In genomic region chr2:158745067-158745865, GRCh38 we compare ENCODE assay signal across 9 cellular contexts. TPM values are rescaled to one million over a fixed set of nuclear protein-coding genes. Genes with fewer than 3 reads are reported as not detected.
DNase-seq lines count a peak whose midpoint lies in the region; ATAC-seq, FAIRE-seq and TF ChIP-seq lines count a peak whose summit lies in the region.
"Had no signal": no experiment of that assay in that cellular context is flagged by ENCODE, and none has a peak within 500 bp of the region (broad histone marks: within the 10 kb centered on the region; RNA-seq: fewer than 3 reads in every experiment).

No MANE protein-coding gene starts in this region.

- H3K4ac ChIP-seq in IMR-90 (ENCODE audit: low read depth, low read length), result no peak overlapping the region

- no peak overlapping the region for H4K91ac ChIP-seq in IMR-90 (ENCODE audit: insufficient read depth, low read depth, low read length)

- ATAC-seq in GM18907 (IDR thresholded peaks at IDR 0.05; ENCODE audit: unreplicated experiment) (peak; percentile 68), IMR-90 (ENCODE audit: low read depth) (peak; percentile 88)

- H3K18ac ChIP-seq in IMR-90 (ENCODE audit: low read depth, low read length), result no peak overlapping the region

- TF ChIP-seq RAD21 in IMR-90 (IDR thresholded peaks at IDR 0.05; ENCODE audit: low read length), result peak; percentile 81

- H3K4me3 ChIP-seq in IMR-90 (ENCODE audit: insufficient read depth, low read depth, low read length) (no peak overlapping the region), cardiac fibroblast (replicated peaks in 1 of 2; ENCODE audit: low read depth in 2 of 2, low read length in 2 of 2) (no peak overlapping the region), keratinocyte (ENCODE audit: control insufficient read depth in 2 of 3, extremely low read depth in 1 of 3, insufficient read depth in 2 of 3, low read depth in 1 of 3, low read length in 3 of 3) (no peak overlapping the region)

- in situ Hi-C loops in IMR-90 (cut with MboI; ENCODE audit: low sequenced_read_pairs), result loop anchor here (5.0 to 10.0 kb wide), 3 partner anchors 290 to 713 kb away; partner anchors contain the start of genes CCDC148 and PKP4

- no peak overlapping the region for H3K27ac ChIP-seq in C4-2B
- H3K27ac ChIP-seq in IMR-90 (ENCODE audit: insufficient read depth, low read length), result no peak overlapping the region
- no peak overlapping the region for H3K27ac ChIP-seq in keratinocyte (ENCODE audit: control insufficient read depth, insufficient read depth, low read length)

- no peak overlapping the region for H2AK9ac ChIP-seq in IMR-90 (replicated peaks; ENCODE audit: low read depth, low read length, poor library complexity)

- H3K9ac ChIP-seq in IMR-90 (ENCODE audit: low read depth, low read length), result no peak overlapping the region
- H3K9ac ChIP-seq in keratinocyte (ENCODE audit: control insufficient read depth, extremely low read depth, insufficient read depth, low read length), result no peak overlapping the region

- no peak overlapping the region for H3K56ac ChIP-seq in IMR-90 (ENCODE audit: extremely low read depth, insufficient read depth, low read length)

- no peaks in the 10 kb centered on the region for H3K9me3 ChIP-seq in IMR-90 (ENCODE audit: control insufficient read depth, insufficient read depth, low read length)
- no peaks in the 10 kb centered on the region for H3K9me3 ChIP-seq in keratinocyte (ENCODE audit: control insufficient read depth, low read depth, low read length)

- no peaks in the 10 kb centered on the region for H3K79me1 ChIP-seq in IMR-90 (ENCODE audit: low read depth in 1 of 2, low read length in 2 of 2)

- dilution Hi-C loops in IMR-90 (cut with HindIII; ENCODE audit: low sequenced_read_pairs, unreplicated experiment) (no loop called here), keratinocyte (cut with MboI; ENCODE audit: extremely low pct_ligation_motif_present, low sequenced_read_pairs) (no loop called here)

- H4K20me1 ChIP-seq in IMR-90 (ENCODE audit: insufficient read depth, low read length), result no peaks in the 10 kb centered on the region
- H4K20me1 ChIP-seq in keratinocyte (ENCODE audit: control insufficient read depth, extremely low read depth, insufficient read depth, low read length), result no peaks in the 10 kb centered on the region

- CTCF ChIA-PET in IMR-90 (lab: Yijun Ruan, JAX), result interaction anchor here (0.6 to 1.6 kb wide), 13 partner anchors 9 to 734 kb away, joined by 3 to 12 read pairs (median 3); partner anchors contain the start of genes CCDC148 and PKP4

- DNase-seq in IMR-90, result peak; percentile 74
- DNase-seq in RKO (ENCODE audit: low spot score), result peak; percentile 67
- peak; percentile 82 for DNase-seq in cardiac fibroblast (ENCODE audit: low read depth in 2 of 2)
- DNase-seq in keratinocyte (ENCODE audit: low read depth, low spot score), result no peak
- DNase-seq in stimulated activated CD4-positive, alpha-beta T cell treated with anti-CD3 and anti-CD28 coated beads, TNF-alpha, amount 100 ng/mL, for 48 hours (ENCODE audit: low read depth in 3 of 3), result peak in 2 of 3 donors; percentile 8 to 9
- DNase-seq in GM19240 (ENCODE audit: insufficient read length, low spot score), result no peak

- H2BK120ac ChIP-seq in IMR-90 (ENCODE audit: low read depth, low read length), result no peak overlapping the region

- TF ChIP-seq POLR2A in IMR-90 (IDR thresholded peaks at IDR 0.05; ENCODE audit: low read depth, low read length), result 0 out of 2 replicates have a peak, but pooled peaks have one; percentile 23

- BruUV-seq in IMR-90 (replicated peaks; lab: Mats Ljungman, UMichigan), result no TSS peak

- POLR2A ChIA-PET in IMR-90 (lab: Charles Lee; ENCODE audit: unreplicated experiment), result no interaction called here

- H3K27me3 ChIP-seq in IMR-90 (ENCODE audit: control insufficient read depth, insufficient read depth, low read length) (peaks cover 31% of the 10 kb centered on the region), keratinocyte (ENCODE audit: control insufficient read depth, extremely low read depth, insufficient read depth, low read length) (peaks cover 5% of the 10 kb centered on the region)

- H2AFZ ChIP-seq in IMR-90 (replicated peaks; ENCODE audit: low read length, poor library complexity), result no peak overlapping the region
- H2AFZ ChIP-seq in keratinocyte (ENCODE audit: control insufficient read depth, low read length), result no peak overlapping the region

- intact Hi-C loops in IMR-90 (cut with micrococcal nuclease), result loop anchor here (1.0 to 2.0 kb wide), 4 partner anchors 288 to 720 kb away; partner anchors contain the start of genes CCDC148 and PKP4

- H3K79me2 ChIP-seq in keratinocyte (ENCODE audit: control insufficient read depth, insufficient read depth, low read length), result no peaks in the 10 kb centered on the region

- no peak overlapping the region for H3K23ac ChIP-seq in IMR-90 (ENCODE audit: low read depth, low read length)

- no peak overlapping the region for H4K8ac ChIP-seq in IMR-90 (ENCODE audit: low read depth in 2 of 2, low read length in 2 of 2)

- H2BK15ac ChIP-seq in IMR-90 (ENCODE audit: low read depth, low read length), result no peak overlapping the region

- H3K14ac ChIP-seq in IMR-90 (replicated peaks; ENCODE audit: low read depth, low read length), result no peak overlapping the region

- no peak overlapping the region for H2AK5ac ChIP-seq in IMR-90 (ENCODE audit: low read depth, low read length)

- H4K5ac ChIP-seq in IMR-90 (ENCODE audit: low read depth, low read length), result no peak overlapping the region

- no peak overlapping the region for H2BK20ac ChIP-seq in IMR-90 (ENCODE audit: low read depth, low read length)

- H3K9me1 ChIP-seq in IMR-90 (ENCODE audit: insufficient read depth, low read length), result no peaks in the 10 kb centered on the region
- H3K9me1 ChIP-seq in keratinocyte (ENCODE audit: control insufficient read depth, extremely low read depth, insufficient read depth, low read length), result no peaks in the 10 kb centered on the region

- H3K36me3 ChIP-seq in IMR-90 (ENCODE audit: control insufficient read depth, insufficient read depth, low read length) (no peaks in the 10 kb centered on the region), keratinocyte (ENCODE audit: control insufficient read depth in 2 of 2, extremely low read depth in 1 of 2, insufficient read depth in 2 of 2, low read length in 2 of 2) (no peaks in the 10 kb centered on the region)

- FAIRE-seq in keratinocyte (lab: Jason Lieb, UNC), result peak; percentile 53

- no peak overlapping the region for H2BK5ac ChIP-seq in IMR-90 (ENCODE audit: low read depth, low read length, poor library complexity, severe bottlenecking)

- no peak overlapping the region for H3K4me2 ChIP-seq in IMR-90 (ENCODE audit: low read depth, low read length)
- H3K4me2 ChIP-seq in keratinocyte (ENCODE audit: control insufficient read depth, extremely low read depth, insufficient read depth, low read depth, low read length), result no peak overlapping the region

- TF ChIP-seq CTCF in C4-2B (conservative IDR thresholded peaks at IDR 0.05) (peak; percentile 73), IMR-90 (conservative IDR thresholded peaks at IDR 0.05; ENCODE audit: low read depth, low read length) (peak; percentile 68), cardiac fibroblast (IDR thresholded peaks at IDR 0.05; ENCODE audit: low read depth, low read length) (peak; percentile 58), keratinocyte (optimal IDR thresholded peaks at IDR 0.05 in 1 of 3, IDR thresholded peaks at IDR 0.05 in 1 of 3, conservative IDR thresholded peaks at IDR 0.05 in 1 of 3; ENCODE audit: extremely low read depth in 1 of 3, insufficient read depth in 2 of 3, low read length in 3 of 3) (peak; percentile 59 to 71 (median 68))

- 32% methylated on average over 5 of the region's 16 CpGs; no CpG with 5 or more reads in 1 of the 2 experiments for WGBS in IMR-90 (ENCODE audit: extremely low coverage in 2 of 2, insufficient read length in 1 of 2), 2 experiments

- H3K4me1 ChIP-seq in IMR-90 (ENCODE audit: control insufficient read depth, insufficient read depth, low read length) (no peaks in the 10 kb centered on the region), keratinocyte (ENCODE audit: control insufficient read depth, extremely low read depth, insufficient read depth, low read length) (no peaks in the 10 kb centered on the region)

TF ChIP-seq in IMR-90, 13 proteins besides CTCF, POLR2A, EP300 and RAD21:
- TF ChIP-seq RCOR1 (IDR thresholded peaks at IDR 0.05; ENCODE audit: insufficient replicate concordance, low read length) (no peak), SMC3 (IDR thresholded peaks at IDR 0.05; ENCODE audit: low read depth, low read length) (peak; percentile 70)
TF ChIP-seq in IMR-90: peak in this region for 1.

RNA-seq across cellular contexts. Expression of gene DAPL1, which starts 49.9 kb away (rescaled TPM):
- not detected in 2 replicates for total RNA-seq in IMR-90 (2012; rRNA removed)
- polyA plus RNA-seq in IMR-90 (2012; rRNA removed), result not detected in 2 replicates
- not detected in 2 replicates for polyA plus RNA-seq in IMR-90 (2012; cell fraction: cytosol; rRNA removed)
- polyA plus RNA-seq in IMR-90 (2012; cell fraction: nucleus; rRNA removed; ENCODE audit: low replicate concordance), result not detected in 2 replicates
- 1.1 to 5.9 TPM (median 4.8 TPM) in 3 replicates for polyA plus RNA-seq in keratinocyte
- polyA plus RNA-seq in keratinocyte (2011; ENCODE audit: low read depth), result 4.4 TPM
- 3.6 TPM in 2 replicates for polyA plus RNA-seq in keratinocyte (2011; cell fraction: cytosol; rRNA removed)
- 1.2 and 1.8 TPM in 2 replicates for polyA plus RNA-seq in keratinocyte (2011; cell fraction: nucleus; rRNA removed)
- 1.2 and 42.0 TPM in 2 replicates for polyA plus RNA-seq in keratinocyte (2012; ENCODE audit: low replicate concordance)
- 1.9 TPM in 1 of 3 replicates, not detected in the others for polyA minus RNA-seq in keratinocyte
- polyA minus RNA-seq in keratinocyte (2011; cell fraction: cytosol; rRNA and poly(A)+ RNA removed), result not detected
- polyA minus RNA-seq in keratinocyte (2011; cell fraction: nucleus; rRNA and poly(A)+ RNA removed), result not detected in 2 replicates
- polyA plus RNA-seq: IgD-negative memory B cell had no signal

Comparison
In these comparisons a context has a peak if more than half of its experiments do, and no peak if none do; other contexts are left out.
1. DNase-seq: peak in IMR-90 (single experiment), RKO (single experiment), cardiac fibroblast (2 of 2) and stimulated activated CD4-positive, alpha-beta T cell treated with anti-CD3 and anti-CD28 coated beads, TNF-alpha, amount 100 ng/mL, for 48 hours (2 of 3); none in keratinocyte (single experiment) and GM19240 (single experiment).
2. Peak in every context shown above with its lines, with median percentiles within 50 percentile points of each other: CTCF ChIP-seq.